In the genomic region with DNA sequence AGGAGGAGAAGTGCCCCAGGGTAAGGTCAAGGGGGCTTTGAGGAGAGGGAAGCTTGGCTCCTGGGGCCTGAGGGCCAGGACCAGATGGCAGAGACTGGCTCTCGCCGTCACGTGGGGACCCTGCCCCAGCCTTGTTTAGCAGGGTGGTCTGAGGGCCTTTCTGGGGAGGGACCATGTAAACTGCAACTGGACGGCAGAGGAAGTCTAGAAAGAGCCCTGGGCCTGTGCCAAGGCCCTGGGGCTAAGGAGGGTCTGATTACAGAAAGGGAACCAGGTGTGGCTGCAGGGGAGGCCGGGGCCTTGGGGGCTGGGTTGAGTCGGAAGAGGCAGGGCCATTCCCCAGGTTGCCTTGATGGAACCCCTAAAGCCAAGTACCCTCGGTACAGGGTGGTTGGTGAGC, we compare ENCODE assay signal across 1 cellular context.
TF ChIP-seq lines count a peak whose summit lies in the region.

No MANE protein-coding gene starts in this region.

TF ChIP-seq in H1, 55 proteins besides CTCF, POLR2A, EP300 and RAD21:
- TF ChIP-seq HDAC6 (IDR thresholded peaks at IDR 0.05; ENCODE audit: low read depth, low read length) (no peak), TBP (IDR thresholded peaks at IDR 0.05; ENCODE audit: low read depth, low read length) (no peak), POU5F1 (IDR thresholded peaks at IDR 0.05; ENCODE audit: low read depth, low read length) (no peak), EGR1 (IDR thresholded peaks at IDR 0.05; ENCODE audit: borderline replicate concordance, low read depth, low read length) (no peak), POLR2AphosphoS5 (IDR thresholded peaks at IDR 0.05; ENCODE audit: low read depth, low read length) (no peak), CEBPB (IDR thresholded peaks at IDR 0.05; ENCODE audit: low read depth, low read length) (no peak), SIN3A (conservative IDR thresholded peaks at IDR 0.05 in 1 of 2, IDR thresholded peaks at IDR 0.05 in 1 of 2; ENCODE audit: low read depth in 1 of 2, low read length in 2 of 2) (no peak), GABPA (IDR thresholded peaks at IDR 0.05; ENCODE audit: borderline replicate concordance, insufficient read depth, low read length) (no peak), BACH1 (IDR thresholded peaks at IDR 0.05; ENCODE audit: low read length) (no peak), TAF7 (optimal IDR thresholded peaks at IDR 0.05; ENCODE audit: borderline replicate concordance, low read depth, low read length) (no peak), KDM4A (IDR thresholded peaks at IDR 0.05; ENCODE audit: low read depth, low read length, severe bottlenecking) (no peak)
- TF ChIP-seq, protein P1, sequence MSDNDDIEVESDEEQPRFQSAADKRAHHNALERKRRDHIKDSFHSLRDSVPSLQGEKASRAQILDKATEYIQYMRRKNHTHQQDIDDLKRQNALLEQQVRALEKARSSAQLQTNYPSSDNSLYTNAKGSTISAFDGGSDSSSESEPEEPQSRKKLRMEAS (IDR thresholded peaks at IDR 0.05), result no peak
- TF ChIP-seq, protein P2, sequence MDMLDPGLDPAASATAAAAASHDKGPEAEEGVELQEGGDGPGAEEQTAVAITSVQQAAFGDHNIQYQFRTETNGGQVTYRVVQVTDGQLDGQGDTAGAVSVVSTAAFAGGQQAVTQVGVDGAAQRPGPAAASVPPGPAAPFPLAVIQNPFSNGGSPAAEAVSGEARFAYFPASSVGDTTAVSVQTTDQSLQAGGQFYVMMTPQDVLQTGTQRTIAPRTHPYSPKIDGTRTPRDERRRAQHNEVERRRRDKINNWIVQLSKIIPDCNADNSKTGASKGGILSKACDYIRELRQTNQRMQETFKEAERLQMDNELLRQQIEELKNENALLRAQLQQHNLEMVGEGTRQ (IDR thresholded peaks at IDR 0.05; ENCODE audit: low read length), result no peak
- TF ChIP-seq, protein P3, sequence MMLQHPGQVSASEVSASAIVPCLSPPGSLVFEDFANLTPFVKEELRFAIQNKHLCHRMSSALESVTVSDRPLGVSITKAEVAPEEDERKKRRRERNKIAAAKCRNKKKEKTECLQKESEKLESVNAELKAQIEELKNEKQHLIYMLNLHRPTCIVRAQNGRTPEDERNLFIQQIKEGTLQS (IDR thresholded peaks at IDR 0.05; ENCODE audit: insufficient read depth, low read depth, low read length), result no peak
